Comparison of ENCODE assay signal across 1 cellular context in the genomic region with DNA sequence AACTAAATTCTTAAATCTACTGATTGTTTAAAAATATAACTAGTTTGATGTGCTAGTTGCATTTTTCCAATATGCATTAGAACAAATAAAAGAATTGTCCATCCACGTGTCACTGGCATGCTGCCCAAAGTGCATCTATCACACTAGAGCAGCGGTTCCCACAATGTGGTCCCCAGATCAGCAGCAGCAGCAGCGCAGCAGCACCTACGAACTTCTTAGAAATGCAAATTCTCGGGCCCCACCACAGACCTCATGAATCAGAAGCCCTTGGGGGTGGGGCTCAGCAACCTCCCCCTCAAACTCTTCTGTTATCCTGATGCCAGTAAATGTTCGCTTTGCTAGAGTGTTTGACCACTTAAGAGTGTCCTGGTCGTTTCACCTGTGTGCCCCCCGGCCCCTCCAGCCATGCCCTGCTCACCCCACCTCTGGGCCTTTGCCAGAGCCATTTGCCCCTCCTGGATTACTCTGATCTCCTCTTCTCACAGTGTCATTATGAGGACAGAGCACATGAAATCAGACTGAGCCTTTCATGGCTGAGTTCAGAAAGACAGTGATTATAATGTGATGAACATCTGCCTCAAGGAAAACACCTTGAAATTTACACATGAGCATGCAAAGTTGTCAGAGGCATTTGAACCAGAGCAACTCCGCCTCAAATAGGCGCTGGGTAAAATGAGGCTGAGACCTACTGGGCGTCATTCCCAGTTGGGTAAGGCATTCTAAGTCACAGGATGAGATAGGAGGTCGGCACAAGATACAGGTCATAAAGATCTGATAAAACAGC.
TF ChIP-seq lines count a peak whose summit lies in the region.

No MANE protein-coding gene starts in this region.

TF ChIP-seq in SK-N-SH, 30 proteins besides CTCF, POLR2A, EP300 and RAD21 (continued from another document):
- TF ChIP-seq, protein P1, sequence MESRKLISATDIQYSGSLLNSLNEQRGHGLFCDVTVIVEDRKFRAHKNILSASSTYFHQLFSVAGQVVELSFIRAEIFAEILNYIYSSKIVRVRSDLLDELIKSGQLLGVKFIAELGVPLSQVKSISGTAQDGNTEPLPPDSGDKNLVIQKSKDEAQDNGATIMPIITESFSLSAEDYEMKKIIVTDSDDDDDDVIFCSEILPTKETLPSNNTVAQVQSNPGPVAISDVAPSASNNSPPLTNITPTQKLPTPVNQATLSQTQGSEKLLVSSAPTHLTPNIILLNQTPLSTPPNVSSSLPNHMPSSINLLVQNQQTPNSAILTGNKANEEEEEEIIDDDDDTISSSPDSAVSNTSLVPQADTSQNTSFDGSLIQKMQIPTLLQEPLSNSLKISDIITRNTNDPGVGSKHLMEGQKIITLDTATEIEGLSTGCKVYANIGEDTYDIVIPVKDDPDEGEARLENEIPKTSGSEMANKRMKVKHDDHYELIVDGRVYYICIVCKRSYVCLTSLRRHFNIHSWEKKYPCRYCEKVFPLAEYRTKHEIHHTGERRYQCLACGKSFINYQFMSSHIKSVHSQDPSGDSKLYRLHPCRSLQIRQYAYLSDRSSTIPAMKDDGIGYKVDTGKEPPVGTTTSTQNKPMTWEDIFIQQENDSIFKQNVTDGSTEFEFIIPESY (IDR thresholded peaks at IDR 0.05; ENCODE audit: borderline replicate concordance, low read depth), result no peak
